Comparison of ENCODE assay signal across 1 cellular context in genomic region chr17:76598004-76598439, GRCh38.
TF ChIP-seq lines count a peak whose summit lies in the region.

No MANE protein-coding gene starts in this region.

TF ChIP-seq in K562, 482 proteins besides CTCF, POLR2A, EP300 and RAD21:
- TF ChIP-seq GTF2E2 (tag; IDR thresholded peaks at IDR 0.05): no peak
- peak; percentile 17; the same call in 1 of the 2 replicates for TF ChIP-seq C11orf30 (IDR thresholded peaks at IDR 0.05; ENCODE audit: low read depth)
